In the genomic region with DNA sequence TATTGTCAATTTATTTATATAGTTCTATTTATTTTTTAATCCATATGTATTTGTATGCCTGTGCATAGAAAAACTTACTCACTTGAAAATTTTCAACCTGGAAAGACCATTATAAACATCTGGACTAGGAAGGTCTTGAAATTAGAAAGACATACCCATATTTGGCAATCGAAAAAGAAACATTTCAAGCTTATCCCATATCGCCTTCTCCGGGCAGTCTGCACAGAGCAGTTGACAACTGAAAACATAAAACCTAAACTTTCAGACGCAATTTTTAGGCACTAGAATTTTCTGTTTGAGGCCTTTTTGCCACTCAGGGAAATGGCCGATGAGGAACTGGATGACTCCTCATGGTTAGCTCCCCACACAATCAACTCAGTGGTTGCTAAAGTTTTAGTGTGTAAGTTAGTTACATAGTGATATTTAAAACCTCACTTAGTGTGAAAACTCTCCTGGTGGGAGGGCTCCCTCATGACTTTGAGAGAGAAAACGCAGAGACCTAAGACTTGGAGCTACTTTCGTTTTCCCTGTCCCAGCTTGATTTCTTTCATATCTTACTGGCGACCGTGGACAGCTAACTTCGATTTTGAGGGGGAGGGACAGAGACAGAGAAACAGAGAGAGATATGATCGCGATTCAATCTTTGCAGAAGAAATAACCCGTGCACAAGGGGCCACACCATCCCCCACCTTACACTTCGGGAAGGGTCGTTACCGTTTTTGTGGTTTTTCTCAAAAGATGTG, we compare ENCODE assay signal across 8 cellular contexts. TPM values are rescaled to one million over a fixed set of nuclear protein-coding genes. Genes with fewer than 3 reads are reported as not detected.
DNase-seq lines count a peak whose midpoint lies in the region; TF ChIP-seq lines count a peak whose summit lies in the region.

No MANE protein-coding gene starts in this region.

- no peaks in the 10 kb centered on the region for H3F3A ChIP-seq in SU-DHL-6 (ENCODE audit: insufficient read depth)

- H3K36me3 ChIP-seq in SU-DHL-6 (ENCODE audit: low read length): no peaks in the 10 kb centered on the region
- no peaks in the 10 kb centered on the region for H3K36me3 ChIP-seq in stomach smooth muscle (ENCODE audit: control insufficient read depth in 2 of 2, insufficient read depth in 2 of 2, low read length in 2 of 2)

- H3K27me3 Mint-ChIP-seq in activated CD4-positive, alpha-beta T cell treated with anti-CD3 and anti-CD28 coated beads, Interleukin-2, amount 10 ng/mL, durations not matched to agents 7 days and 5 days: peaks cover 87% of the 10 kb centered on the region

- H3K9me3 ChIP-seq in SU-DHL-6 (ENCODE audit: insufficient read depth, low read length) (no peaks in the 10 kb centered on the region), stomach smooth muscle (ENCODE audit: control insufficient read depth in 2 of 2, low read length in 2 of 2) (no peaks in the 10 kb centered on the region)

- peak overlapping the region; percentile 96 for H2AFZ ChIP-seq in SU-DHL-6 (ENCODE audit: low read depth, low read length, severe bottlenecking)

- POLR2A ChIA-PET in activated CD4-positive, alpha-beta T cell treated with anti-CD3 and anti-CD28 coated beads, Interleukin-2, amount 10 ng/mL, durations not matched to agents 7 days and 5 days (lab: Charles Lee): no interaction called here

- DNase-seq in activated CD4-positive, alpha-beta T cell treated with anti-CD3 and anti-CD28 coated beads, Interleukin-2, amount 10 ng/mL, durations not matched to agents 7 days and 5 days: no peak
- DNase-seq in activated CD4-positive, alpha-beta T cell treated with anti-CD3 and anti-CD28 coated beads, Interleukin-2, amount 50 U/mL, for 4 hours: no peak
- DNase-seq in fibroblast of villous mesenchyme (ENCODE audit: low read depth) (peak; percentile 32), epidermal melanocyte (ENCODE audit: insufficient read length, low spot score) (no peak), RPMI8226 (no peak), EL (no peak)

- H3K27me3 ChIP-seq in SU-DHL-6 (ENCODE audit: low read length) (no peaks in the 10 kb centered on the region), stomach smooth muscle (ENCODE audit: control insufficient read depth in 1 of 2, insufficient read depth in 2 of 2, low read length in 2 of 2) (peaks cover 84 to 97% of the 10 kb centered on the region in 2 donors)

- peaks cover 16% of the 10 kb centered on the region for H3K4me1 Mint-ChIP-seq in activated CD4-positive, alpha-beta T cell treated with anti-CD3 and anti-CD28 coated beads, Interleukin-2, amount 10 ng/mL, durations not matched to agents 7 days and 5 days

- no peaks in the 10 kb centered on the region for H3K79me2 ChIP-seq in SU-DHL-6 (ENCODE audit: insufficient read depth, low read length)

- CTCF ChIA-PET in activated CD4-positive, alpha-beta T cell treated with anti-CD3 and anti-CD28 coated beads, Interleukin-2, amount 10 ng/mL, durations not matched to agents 7 days and 5 days (lab: Charles Lee): interaction anchor here (0.5 to 2.1 kb wide), 10 partner anchors 11 to 1230 kb away, joined by 3 to 6 read pairs (median 4); no protein-coding TSS in a partner anchor

- H3K4me3 ChIP-seq in SU-DHL-6 (ENCODE audit: insufficient read depth, low read length, poor library complexity, severe bottlenecking) (peak overlapping the region; percentile 42), fibroblast of villous mesenchyme (ENCODE audit: low read depth, low read length) (peak overlapping the region; percentile 49), stomach smooth muscle (ENCODE audit: low read length in 2 of 2) (peak overlapping the region; percentile 57 to 71)

- H3K36me3 Mint-ChIP-seq in activated CD4-positive, alpha-beta T cell treated with anti-CD3 and anti-CD28 coated beads, Interleukin-2, amount 10 ng/mL, durations not matched to agents 7 days and 5 days (ENCODE audit: low read depth): peaks cover 3% of the 10 kb centered on the region

- H3K4me1 ChIP-seq in stomach smooth muscle (ENCODE audit: control insufficient read depth, insufficient read depth, low read length): peaks cover 40% of the 10 kb centered on the region

- H3K4me2 ChIP-seq in SU-DHL-6 (ENCODE audit: low read depth, low read length, poor library complexity, severe bottlenecking): peak overlapping the region; percentile 67

- no peak overlapping the region for H3K27ac Mint-ChIP-seq in activated CD4-positive, alpha-beta T cell treated with anti-CD3 and anti-CD28 coated beads, Interleukin-2, amount 10 ng/mL, durations not matched to agents 7 days and 5 days

- H3K27ac ChIP-seq in SU-DHL-6 (ENCODE audit: low read depth, low read length) (no peak overlapping the region), stomach smooth muscle (ENCODE audit: low read length) (no peak overlapping the region)

- H3K9me2 ChIP-seq in SU-DHL-6 (replicated peaks; ENCODE audit: insufficient read depth, low read length): no peaks in the 10 kb centered on the region

- H4K20me1 ChIP-seq in SU-DHL-6 (ENCODE audit: low read depth, low read length): no peaks in the 10 kb centered on the region

- H3K9ac ChIP-seq in SU-DHL-6 (ENCODE audit: low read length): peak overlapping the region; percentile 47; the same call in 1 of the 2 replicates
- H3K9ac ChIP-seq in stomach smooth muscle (ENCODE audit: low read length in 2 of 2): no peak overlapping the region

- no peaks in the 10 kb centered on the region for H3K9me3 Mint-ChIP-seq in activated CD4-positive, alpha-beta T cell treated with anti-CD3 and anti-CD28 coated beads, Interleukin-2, amount 10 ng/mL, durations not matched to agents 7 days and 5 days

- peak overlapping the region; percentile 68 for H3K4me3 Mint-ChIP-seq in activated CD4-positive, alpha-beta T cell treated with anti-CD3 and anti-CD28 coated beads, Interleukin-2, amount 10 ng/mL, durations not matched to agents 7 days and 5 days

- TF ChIP-seq CTCF in SU-DHL-6 (IDR thresholded peaks at IDR 0.05; ENCODE audit: insufficient read depth, low read length, poor library complexity, severe bottlenecking) (no peak), fibroblast of villous mesenchyme (IDR thresholded peaks at IDR 0.05; ENCODE audit: insufficient read depth, low read depth, low read length) (no peak)

RNA-seq across cellular contexts. Expression of gene HOXD12, which starts 3.2 kb away (rescaled TPM):
- total RNA-seq in activated CD4-positive, alpha-beta T cell treated with anti-CD3 and anti-CD28 coated beads, Interleukin-2, amount 10 ng/mL, durations not matched to agents 7 days and 5 days: not detected
- total RNA-seq in fibroblast of villous mesenchyme: not detected in 2 replicates

RNA-seq across cellular contexts. Expression of gene HOXD13, which starts 3.9 kb away (rescaled TPM):
- not detected for total RNA-seq in activated CD4-positive, alpha-beta T cell treated with anti-CD3 and anti-CD28 coated beads, Interleukin-2, amount 10 ng/mL, durations not matched to agents 7 days and 5 days
- total RNA-seq in fibroblast of villous mesenchyme: 0.43 TPM in 1 of 2 replicates, not detected in the other

RNA-seq across cellular contexts. Expression of gene HOXD11, which starts 10.7 kb away (rescaled TPM):
- not detected for total RNA-seq in activated CD4-positive, alpha-beta T cell treated with anti-CD3 and anti-CD28 coated beads, Interleukin-2, amount 10 ng/mL, durations not matched to agents 7 days and 5 days
- total RNA-seq in fibroblast of villous mesenchyme: 26.4 and 42.3 TPM in 2 replicates

RNA-seq across cellular contexts. Expression of gene EVX2, which starts 12.7 kb away (rescaled TPM):
- total RNA-seq in activated CD4-positive, alpha-beta T cell treated with anti-CD3 and anti-CD28 coated beads, Interleukin-2, amount 10 ng/mL, durations not matched to agents 7 days and 5 days: not detected
- under 0.01 TPM in 1 of 2 replicates, not detected in the other for total RNA-seq in fibroblast of villous mesenchyme

RNA-seq across cellular contexts. Expression of gene HOXD10, which starts 20.2 kb away (rescaled TPM):
- total RNA-seq in activated CD4-positive, alpha-beta T cell treated with anti-CD3 and anti-CD28 coated beads, Interleukin-2, amount 10 ng/mL, durations not matched to agents 7 days and 5 days: not detected
- 39.9 and 58.7 TPM in 2 replicates for total RNA-seq in fibroblast of villous mesenchyme

Comparison
In these comparisons a context has a peak if more than half of its experiments do, and no peak if none do; other contexts are left out.
1. RNA of gene HOXD11, which starts 10.7 kb away (total RNA-seq): 26.4 to 42.3 TPM in fibroblast of villous mesenchyme; not detected in activated CD4-positive, alpha-beta T cell treated with anti-CD3 and anti-CD28 coated beads, Interleukin-2, amount 10 ng/mL, durations not matched to agents 7 days and 5 days; every median in the first group is over 10 times any median in the second.
2. Peak in every context shown above with its lines, with median percentiles within 50 percentile points of each other: H3K4me3 ChIP-seq.